17 cellular contexts compared by ENCODE assay signal in the genomic region with DNA sequence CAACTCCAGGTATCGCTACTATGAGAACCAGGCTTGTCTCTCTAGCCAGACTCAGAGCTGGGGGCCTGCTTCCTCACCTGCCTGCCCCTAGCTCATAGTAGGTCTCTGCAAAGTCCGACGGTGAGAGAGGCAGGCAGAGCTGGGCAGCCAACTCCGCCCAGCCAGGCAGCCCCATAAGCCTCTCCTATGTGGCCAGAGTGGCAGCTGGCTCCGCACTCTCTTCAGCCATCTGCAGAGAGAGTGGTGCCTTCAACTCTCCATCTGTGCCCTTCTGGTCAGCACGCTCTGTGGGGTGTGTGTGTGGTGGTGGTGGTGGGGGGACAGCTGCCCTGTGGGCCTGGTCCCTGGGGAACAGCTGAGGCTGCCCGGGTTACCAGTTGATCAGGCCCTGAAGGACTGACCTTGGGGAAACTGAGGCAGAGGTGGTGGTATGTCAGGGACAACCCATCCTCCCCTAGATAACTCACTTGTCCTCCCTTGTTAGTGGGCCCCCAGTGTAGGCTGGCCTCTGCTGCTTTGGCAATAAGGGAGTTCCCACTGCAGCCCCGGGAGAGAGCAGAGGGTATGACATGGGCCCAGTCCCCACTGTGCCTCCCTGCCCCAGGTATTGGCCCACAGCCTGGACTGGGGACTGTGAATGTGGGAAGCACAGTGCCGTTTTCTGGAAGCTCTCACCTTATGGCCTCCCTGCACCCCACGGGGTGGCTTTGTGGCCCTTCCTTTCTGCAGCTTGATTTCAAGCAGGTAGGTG. TPM values are rescaled to one million over a fixed set of nuclear protein-coding genes. Genes with fewer than 3 reads are reported as not detected.
DNase-seq lines count a peak whose midpoint lies in the region; ATAC-seq, FAIRE-seq and TF ChIP-seq lines count a peak whose summit lies in the region.
"Had no signal": no experiment of that assay in that cellular context is flagged by ENCODE, and none has a peak within 500 bp of the region (broad histone marks: within the 10 kb centered on the region; RNA-seq: fewer than 3 reads in every experiment).

No MANE protein-coding gene starts in this region.

- POLR2A ChIA-PET in RWPE1 (lab: Yijun Ruan, JAX; ENCODE audit: low non-redundant PET): no interaction called here

- TF ChIP-seq POLR2A in stomach (IDR thresholded peaks at IDR 0.05): no peak

- TF ChIP-seq CTCF in RWPE1 (conservative IDR thresholded peaks at IDR 0.05; ENCODE audit: low read depth): no peak
- no peak for TF ChIP-seq CTCF in kidney (IDR thresholded peaks at IDR 0.05; ENCODE audit: borderline replicate concordance, extremely low read depth, insufficient read depth)
- no peak for TF ChIP-seq CTCF in stomach (IDR thresholded peaks at IDR 0.05)
- TF ChIP-seq CTCF in GM10266 (IDR thresholded peaks at IDR 0.05; ENCODE audit: control insufficient read depth, insufficient read depth, low read depth, missing control alignments): no peak

- H3K36me3 ChIP-seq in kidney (ENCODE audit: control insufficient read depth in 1 of 2, insufficient read depth in 2 of 2, low read length in 2 of 2) (peaks cover 0 to 1% of the 10 kb centered on the region in 2 donors), stomach (no peaks in the 10 kb centered on the region)
- H3K36me3 ChIP-seq: brain microvascular endothelial cell, heart left ventricle had no signal

- CTCF ChIA-PET in RWPE1 (lab: Yijun Ruan, JAX): interaction anchor here (0.6 to 1.5 kb wide), 6 partner anchors 15 to 108 kb away, joined by 3 to 6 read pairs (median 3); no protein-coding TSS in a partner anchor

- DNase-seq in DMS 273 treated with DMSO at 0.1 percent for 48 hours (lab: John Stamatoyannopoulos, UW) (peak; percentile 18), RWPE1 (ENCODE audit: low spot score) (no peak), kidney (peak; percentile 65), stomach (no peak), GM10266 (ENCODE audit: extremely low spot score) (no peak), NK-92 (lab: John Stamatoyannopoulos, UW; ENCODE audit: unreplicated experiment) (no peak)
- DNase-seq: activated naive CD8-positive, alpha-beta T cell treated with anti-CD3 and anti-CD28 coated beads for 36 hours; cortex of kidney; NCI-H1105; NCI-H2081; NCI-H510A treated with DMSO at 0.1 percent for 48 hours; stimulated activated CD4-positive, alpha-beta T cell treated with anti-CD3 and anti-CD28 coated beads, Interleukin-15, amount 100 ng/mL, for 24 hours had no signal

- peak overlapping the region in 1 of 2 donors; percentile 81 for H3K9ac ChIP-seq in kidney (ENCODE audit: low read length in 2 of 2)

- no peaks in the 10 kb centered on the region for H3K9me3 ChIP-seq in kidney (ENCODE audit: control insufficient read depth in 1 of 2, low read length in 2 of 2)
- no peaks in the 10 kb centered on the region for H3K9me3 ChIP-seq in stomach
- H3K9me3 ChIP-seq: heart left ventricle had no signal

- no peak for ATAC-seq in GM21576 (IDR thresholded peaks at IDR 0.05; ENCODE audit: unreplicated experiment)

- peak overlapping the region; percentile 69 for H3K27ac ChIP-seq in RWPE1
- peak overlapping the region; percentile 98 to 99 for H3K27ac ChIP-seq in kidney (ENCODE audit: low read depth in 2 of 2, low read length in 2 of 2)
- H3K27ac ChIP-seq in stomach: peak overlapping the region; percentile 4 to 82 (median 78)

- 60 to 77% (median 75%) methylated on average over 7 to 10 of the region's 10 CpGs for WGBS in stomach, 5 donors

- intact Hi-C loops in kidney (cut with DNase I) (no loop called here), stomach (cut with DNase I; ENCODE audit: low total_unique reads) (no loop called here)

- no peak for FAIRE-seq in kidney (lab: Jason Lieb, UNC)

- peaks cover 0 to 39% (median 0%) of the 10 kb centered on the region in 3 donors for H3K27me3 ChIP-seq in stomach
- H3K27me3 ChIP-seq: brain microvascular endothelial cell had no signal

- H3K4me3 ChIP-seq in kidney (ENCODE audit: low read length in 2 of 2) (peak overlapping the region in 1 of 2 donors; percentile 9), stomach (no peak overlapping the region)
- H3K4me3 ChIP-seq: heart left ventricle had no signal

- peaks cover 70 to 83% of the 10 kb centered on the region in 2 donors for H3K4me1 ChIP-seq in kidney (ENCODE audit: control insufficient read depth in 1 of 2, insufficient read depth in 1 of 2, low read depth in 1 of 2, low read length in 2 of 2)
- H3K4me1 ChIP-seq in stomach: peaks cover 52 to 93% (median 80%) of the 10 kb centered on the region in 4 donors

- TF ChIP-seq EP300 in stomach (IDR thresholded peaks at IDR 0.05): no peak

RNA-seq across cellular contexts. Expression of gene ADGRG1, which starts 1.8 kb away (rescaled TPM):
- total RNA-seq in kidney (351 TPM), stomach (10 to 100 TPM; 17.4 to 84.8 (median 47.2) TPM)
- polyA plus RNA-seq in kidney (ENCODE audit: insufficient read depth, low read depth, low replicate concordance) (188 TPM), stomach (10 to 100 TPM in 2 of 3 donors, 1 to 10 TPM in 1; 8.9 to 30.9 (median 21.7) TPM)

RNA-seq across cellular contexts. Expression of gene ADGRG3, which starts 41.5 kb away (rescaled TPM):
- 1.8 TPM for total RNA-seq in kidney
- polyA plus RNA-seq in kidney (ENCODE audit: insufficient read depth, low read depth, low replicate concordance): 0.17 TPM
- 10 to 100 TPM in 1 of 5 donors, 1 to 10 TPM in 2, not detected in 2; 1.7 to 50.2 (median 7.7) TPM for total RNA-seq in stomach
- 1 to 10 TPM in 1 of 3 donors, under 1 TPM in 2; 0.46 to 1.7 (median 0.95) TPM for polyA plus RNA-seq in stomach
- total RNA-seq: activated naive CD8-positive, alpha-beta T cell treated with anti-CD3 and anti-CD28 coated beads for 36 hours; Daoy; HFFc6 had no signal

Comparison
In these comparisons a context has a peak if more than half of its experiments do, and no peak if none do; other contexts are left out.
1. DNase-seq: peak in DMS 273 treated with DMSO at 0.1 percent for 48 hours (single experiment) and kidney (single experiment); none in RWPE1 (single experiment), stomach (single experiment), GM10266 (single experiment) and NK-92 (single experiment).
2. Peak in every context shown above with its lines, with median percentiles within 50 percentile points of each other: H3K27ac ChIP-seq.